1 cellular context compared by ENCODE assay signal in genomic region chr5:135008556-135008955, GRCh38.
TF ChIP-seq lines count a peak whose summit lies in the region.

No MANE protein-coding gene starts in this region.

TF ChIP-seq in SK-N-SH, 30 proteins besides CTCF, POLR2A, EP300 and RAD21 (continued from another document):
- TF ChIP-seq JUND (IDR thresholded peaks at IDR 0.05): no peak
